Comparison of ENCODE assay signal across 15 cellular contexts in the genomic region with DNA sequence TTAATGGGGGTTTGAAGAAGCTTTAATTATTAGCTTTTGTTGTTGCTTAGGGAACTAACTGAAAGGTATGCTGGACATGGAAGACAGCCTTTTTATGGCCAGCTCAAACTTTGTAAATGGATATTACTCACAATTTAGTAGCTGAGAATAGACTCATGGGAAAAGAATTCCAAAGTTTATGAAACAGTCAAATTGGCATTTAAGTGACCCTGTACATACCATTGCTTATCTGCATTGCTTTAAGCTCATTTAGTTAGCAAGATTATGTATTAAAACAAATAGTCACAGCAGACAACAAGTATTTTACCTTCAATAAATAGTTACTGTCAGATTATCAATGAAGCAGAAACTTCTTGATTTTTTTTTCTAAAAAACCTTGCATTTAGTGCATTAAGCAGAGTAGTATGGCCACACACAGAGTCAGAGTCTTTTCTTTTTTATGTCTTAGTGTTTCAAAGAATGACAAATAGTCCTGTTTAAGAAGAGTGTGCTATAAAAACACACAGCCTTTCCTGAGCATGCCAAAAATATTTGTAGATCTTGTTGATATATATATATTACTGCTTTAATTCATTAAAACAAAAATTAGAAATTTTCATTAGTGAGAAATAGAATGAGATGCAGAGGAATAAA.
DNase-seq lines count a peak whose midpoint lies in the region; ATAC-seq and TF ChIP-seq lines count a peak whose summit lies in the region.
"Had no signal": no experiment of that assay in that cellular context is flagged by ENCODE, and none has a peak within 500 bp of the region (broad histone marks: within the 10 kb centered on the region; RNA-seq: fewer than 3 reads in every experiment).

No MANE protein-coding gene starts in this region.

- H3K27me3 Mint-ChIP-seq in activated T-helper 1 cell treated with anti-CD3 and anti-CD28 coated beads, Interleukin-12 subunit alpha, Interleukin-12 subunit beta, Interleukin-2, Interleukin-4 antibody, amounts not matched to agents 30 ng/mL and 10 ng/mL and 1 ng/mL, durations not matched to agents 14 hours and 24 hours and 36 hours (ENCODE audit: insufficient read depth) = no peaks in the 10 kb centered on the region
- H3K27me3 Mint-ChIP-seq: activated naive CD8-positive, alpha-beta T cell had no signal

- no peaks in the 10 kb centered on the region for H3K4me1 Mint-ChIP-seq in activated T-helper 1 cell treated with anti-CD3 and anti-CD28 coated beads, Interleukin-12 subunit alpha, Interleukin-12 subunit beta, Interleukin-2, Interleukin-4 antibody, amounts not matched to agents 30 ng/mL and 10 ng/mL and 1 ng/mL, durations not matched to agents 14 hours and 24 hours and 36 hours (ENCODE audit: low read depth)

- H3K27ac ChIP-seq in mammary epithelial cell (ENCODE audit: insufficient read depth, low read depth, low read length) = no peak overlapping the region
- H3K27ac ChIP-seq: esophagus muscularis mucosa, pancreas, WERI-Rb-1 had no signal

- no peaks in the 10 kb centered on the region for H3K36me3 ChIP-seq in mammary epithelial cell (ENCODE audit: insufficient read depth, low read length)
- H3K36me3 ChIP-seq: esophagus muscularis mucosa, pancreas, WERI-Rb-1 had no signal

- no peak overlapping the region for H2AFZ ChIP-seq in mammary epithelial cell (ENCODE audit: low read depth, low read length)

- in situ Hi-C loops in mammary epithelial cell (cut with MboI; ENCODE audit: low sequenced_read_pairs in 2 of 2) = no loop called here

- H3K4me1 ChIP-seq in mammary epithelial cell (ENCODE audit: insufficient read depth, low read length) = no peaks in the 10 kb centered on the region
- H3K4me1 ChIP-seq: esophagus muscularis mucosa had no signal

- H3K4me3 ChIP-seq in AG04449 (ENCODE audit: low read depth, low read length) (no peak overlapping the region), mammary epithelial cell (replicated peaks in 1 of 3; ENCODE audit: insufficient read depth in 1 of 3, low read depth in 2 of 3, low read length in 3 of 3) (no peak overlapping the region)
- H3K4me3 ChIP-seq: esophagus muscularis mucosa, mucosa of descending colon, pancreas had no signal

- CTCF ChIA-PET in AG04449 (lab: Yijun Ruan, JAX) (interaction anchor here (0.6 to 1.2 kb wide), 4 partner anchors 10 to 467 kb away, joined by 3 to 6 read pairs (median 4); no protein-coding TSS in a partner anchor), mammary epithelial cell (lab: Charles Lee; ENCODE audit: low non-redundant PET) (no interaction called here)

- no peak for TF ChIP-seq CTCF in AG04449 (IDR thresholded peaks at IDR 0.05; ENCODE audit: insufficient read depth, low read length, missing control alignments)
- TF ChIP-seq CTCF in mammary epithelial cell (conservative IDR thresholded peaks at IDR 0.05 in 1 of 2, IDR thresholded peaks at IDR 0.05 in 1 of 2; ENCODE audit: extremely low read depth in 1 of 2, insufficient read depth in 1 of 2, low read depth in 1 of 2, low read length in 2 of 2) = no peak
- TF ChIP-seq CTCF in omental fat pad (IDR thresholded peaks at IDR 0.05) = no peak

- no peak overlapping the region for H3K27ac Mint-ChIP-seq in activated T-helper 1 cell treated with anti-CD3 and anti-CD28 coated beads, Interleukin-12 subunit alpha, Interleukin-12 subunit beta, Interleukin-2, Interleukin-4 antibody, amounts not matched to agents 30 ng/mL and 10 ng/mL and 1 ng/mL, durations not matched to agents 14 hours and 24 hours and 36 hours
- H3K27ac Mint-ChIP-seq: activated naive CD8-positive, alpha-beta T cell had no signal

- no peak for ATAC-seq in omental fat pad (ENCODE audit: low FRiP score)
- ATAC-seq: mucosa of descending colon, pancreas had no signal

- dilution Hi-C loops in mammary epithelial cell (cut with HindIII; ENCODE audit: low sequenced_read_pairs) = no loop called here

- no TSS peak for BruUV-seq in mammary epithelial cell (replicated peaks; lab: Mats Ljungman, UMichigan)

- H3K9me3 Mint-ChIP-seq in activated T-helper 1 cell treated with anti-CD3 and anti-CD28 coated beads, Interleukin-12 subunit alpha, Interleukin-12 subunit beta, Interleukin-2, Interleukin-4 antibody, amounts not matched to agents 30 ng/mL and 10 ng/mL and 1 ng/mL, durations not matched to agents 14 hours and 24 hours and 36 hours = peaks cover 3% of the 10 kb centered on the region

- DNase-seq in AG04449 (ENCODE audit: low read depth, low spot score) (peak; percentile 33), HS-5 (ENCODE audit: low read depth) (peak; percentile 65), mammary epithelial cell (peak; percentile 50), kidney tubule cell (ENCODE audit: low spot score) (peak; percentile 91), posterior cingulate gyrus (no peak), omental fat pad (ENCODE audit: low spot score) (no peak)
- DNase-seq in activated T-helper 1 cell treated with anti-CD3 and anti-CD28 coated beads, Interleukin-12 subunit alpha, Interleukin-12 subunit beta, Interleukin-2, Interleukin-4 antibody, amounts not matched to agents 30 ng/mL and 10 ng/mL and 1 ng/mL, durations not matched to agents 14 hours and 24 hours and 36 hours (ENCODE audit: low spot score) = no peak
- no peak for DNase-seq in activated CD8-positive, alpha-beta memory T cell treated with anti-CD3 and anti-CD28 coated beads, Interleukin-2, amount 50 U/mL, for 48 hours
- DNase-seq: DMS153, mucosa of descending colon, NCI-H2171, pancreas, WERI-Rb-1 had no signal

- no peak overlapping the region for H3K9ac ChIP-seq in mammary epithelial cell (ENCODE audit: insufficient read depth, low read length)

- POLR2A ChIA-PET in AG04449 (lab: Yijun Ruan, JAX) = no interaction called here

- no peaks in the 10 kb centered on the region for H3K27me3 ChIP-seq in mammary epithelial cell (ENCODE audit: insufficient read depth, low read length)
- H3K27me3 ChIP-seq: esophagus muscularis mucosa, pancreas had no signal

- no peak overlapping the region for H3K4me3 Mint-ChIP-seq in activated T-helper 1 cell treated with anti-CD3 and anti-CD28 coated beads, Interleukin-12 subunit alpha, Interleukin-12 subunit beta, Interleukin-2, Interleukin-4 antibody, amounts not matched to agents 30 ng/mL and 10 ng/mL and 1 ng/mL, durations not matched to agents 14 hours and 24 hours and 36 hours
- H3K4me3 Mint-ChIP-seq: activated naive CD8-positive, alpha-beta T cell had no signal

- H3K4me2 ChIP-seq in mammary epithelial cell (ENCODE audit: insufficient read depth, low read depth, low read length) = no peak overlapping the region

- H3K36me3 Mint-ChIP-seq in activated T-helper 1 cell treated with anti-CD3 and anti-CD28 coated beads, Interleukin-12 subunit alpha, Interleukin-12 subunit beta, Interleukin-2, Interleukin-4 antibody, amounts not matched to agents 30 ng/mL and 10 ng/mL and 1 ng/mL, durations not matched to agents 14 hours and 24 hours and 36 hours (ENCODE audit: low read depth) = no peaks in the 10 kb centered on the region
- H3K36me3 Mint-ChIP-seq: activated naive CD8-positive, alpha-beta T cell had no signal

- intact Hi-C loops in mammary epithelial cell (cut with micrococcal nuclease) (loop anchor here (5.0 kb wide), 1 partner anchor 100 kb away; the partner anchor contains the start of genes FOXA1 and TTC6), posterior cingulate gyrus (cut with DNase I) (no loop called here)
- intact Hi-C loops in activated T-helper 1 cell treated with anti-CD3 and anti-CD28 coated beads, Interleukin-12 subunit alpha, Interleukin-12 subunit beta, Interleukin-2, Interleukin-4 antibody, amounts not matched to agents 30 ng/mL and 10 ng/mL and 1 ng/mL, durations not matched to agents 14 hours and 24 hours and 36 hours (cut with micrococcal nuclease) = no loop called here

- no peaks in the 10 kb centered on the region for H3K79me2 ChIP-seq in mammary epithelial cell (ENCODE audit: insufficient read depth, low read length)

- no peaks in the 10 kb centered on the region for H4K20me1 ChIP-seq in mammary epithelial cell (ENCODE audit: insufficient read depth, low read length)

- H3K9me3 ChIP-seq in mammary epithelial cell (replicated peaks; ENCODE audit: insufficient read depth, low read length) = no peaks in the 10 kb centered on the region
- H3K9me3 ChIP-seq: pancreas had no signal

Comparison
In these comparisons a context has a peak if more than half of its experiments do, and no peak if none do; other contexts are left out.
1. DNase-seq: peak in AG04449 (single experiment), HS-5 (single experiment), mammary epithelial cell (single experiment) and kidney tubule cell (single experiment); none in activated T-helper 1 cell treated with anti-CD3 and anti-CD28 coated beads, Interleukin-12 subunit alpha, Interleukin-12 subunit beta, Interleukin-2, Interleukin-4 antibody, amounts not matched to agents 30 ng/mL and 10 ng/mL and 1 ng/mL, durations not matched to agents 14 hours and 24 hours and 36 hours (single experiment), posterior cingulate gyrus (0 of 10), activated CD8-positive, alpha-beta memory T cell treated with anti-CD3 and anti-CD28 coated beads, Interleukin-2, amount 50 U/mL, for 48 hours (single experiment) and omental fat pad (single experiment).